In genomic region chr16:89815639-89816348, GRCh38 we compare ENCODE assay signal across 8 cellular contexts. TPM values are rescaled to one million over a fixed set of nuclear protein-coding genes. Genes with fewer than 3 reads are reported as not detected.
A peak's percentile ranks its signal among the peaks of the same experiment; 100 is the strongest.
DNase-seq lines count a peak whose midpoint lies in the region; ATAC-seq, FAIRE-seq and TF ChIP-seq lines count a peak whose summit lies in the region.

No MANE protein-coding gene starts in this region.

- intact Hi-C loops in activated T-helper 2 cell treated with anti-CD3 and anti-CD28 coated beads, Interferon-gamma antibody, Interleukin-2, Interleukin-4, amounts not matched to agents 10 μg/mL and 5 μg/mL and 100 μg/mL, durations not matched to agents 14 hours and 24 hours and 36 hours (cut with micrococcal nuclease): loop anchor here (1.0 to 2.0 kb wide), 2 partner anchors 45 to 115 kb away; no protein-coding TSS in a partner anchor
- intact Hi-C loops in transverse colon (cut with DNase I; ENCODE audit: low total_unique reads): no loop called here

- H4K20me1 ChIP-seq in keratinocyte (ENCODE audit: control insufficient read depth, extremely low read depth, insufficient read depth, low read length): no peaks in the 10 kb centered on the region

- H3K27me3 ChIP-seq in HUES6 (ENCODE audit: control insufficient read depth, insufficient read depth, low read length): no peaks in the 10 kb centered on the region
- H3K27me3 ChIP-seq in keratinocyte (ENCODE audit: control insufficient read depth, extremely low read depth, insufficient read depth, low read length): no peaks in the 10 kb centered on the region
- peaks cover 5% of the 10 kb centered on the region for H3K27me3 ChIP-seq in transverse colon

- no peaks in the 10 kb centered on the region for H3K4me1 ChIP-seq in HUES6 (ENCODE audit: control insufficient read depth, insufficient read depth, low read length)
- peaks cover 3% of the 10 kb centered on the region for H3K4me1 ChIP-seq in keratinocyte (ENCODE audit: control insufficient read depth, extremely low read depth, insufficient read depth, low read length)
- H3K4me1 ChIP-seq in transverse colon: peaks cover 5 to 27% (median 9%) of the 10 kb centered on the region in 4 donors

- WGBS in transverse colon (ENCODE audit: low coverage in 1 of 2), 2 donors: 4% methylated on average over 61 of the region's 65 CpGs; no CpG with 5 or more reads in 1 of the 2 donors

- peak; percentile 54 for DNase-seq in ELF-1 (ENCODE audit: low read depth, low spot score)
- no peak for DNase-seq in activated T-helper 2 cell treated with anti-CD3 and anti-CD28 coated beads, Interferon-gamma antibody, Interleukin-2, Interleukin-4, amounts not matched to agents 10 μg/mL and 5 μg/mL and 100 μg/mL, durations not matched to agents 14 hours and 24 hours and 36 hours (ENCODE audit: low spot score)
- no peak for DNase-seq in keratinocyte (ENCODE audit: low read depth, low spot score)
- no peak for DNase-seq in transverse colon
- DNase-seq in anterior cingulate cortex (lab: John Stamatoyannopoulos, UW): no peak
- no peak for DNase-seq in mucosa of gallbladder (ENCODE audit: low spot score)

- peak overlapping the region; percentile 70 for H2AFZ ChIP-seq in keratinocyte (ENCODE audit: control insufficient read depth, low read length)

- H3K36me3 Mint-ChIP-seq in activated T-helper 2 cell treated with anti-CD3 and anti-CD28 coated beads, Interferon-gamma antibody, Interleukin-2, Interleukin-4, amounts not matched to agents 10 μg/mL and 5 μg/mL and 100 μg/mL, durations not matched to agents 14 hours and 24 hours and 36 hours (ENCODE audit: low read depth): peaks cover 12% of the 10 kb centered on the region

- H3K9ac ChIP-seq in HUES6 (ENCODE audit: low read length) (peak overlapping the region; percentile 89), keratinocyte (ENCODE audit: control insufficient read depth, extremely low read depth, insufficient read depth, low read length) (peak overlapping the region; percentile 76)

- H3K9me3 Mint-ChIP-seq in activated T-helper 2 cell treated with anti-CD3 and anti-CD28 coated beads, Interferon-gamma antibody, Interleukin-2, Interleukin-4, amounts not matched to agents 10 μg/mL and 5 μg/mL and 100 μg/mL, durations not matched to agents 14 hours and 24 hours and 36 hours: no peaks in the 10 kb centered on the region

- H3K4me3 ChIP-seq in HUES6 (ENCODE audit: low read depth, low read length) (peak overlapping the region; percentile 78), keratinocyte (ENCODE audit: control insufficient read depth in 2 of 3, extremely low read depth in 1 of 3, insufficient read depth in 2 of 3, low read depth in 1 of 3, low read length in 3 of 3) (peak overlapping the region; percentile 70 to 87 (median 74)), transverse colon (peak overlapping the region; percentile 6 to 90 (median 71))

- H3K9me1 ChIP-seq in keratinocyte (ENCODE audit: control insufficient read depth, extremely low read depth, insufficient read depth, low read length): no peaks in the 10 kb centered on the region

- H3K9me3 ChIP-seq in HUES6 (ENCODE audit: control insufficient read depth, insufficient read depth, low read depth, low read length) (no peaks in the 10 kb centered on the region), keratinocyte (ENCODE audit: control insufficient read depth, low read depth, low read length) (no peaks in the 10 kb centered on the region), transverse colon (no peaks in the 10 kb centered on the region)

- H3K36me3 ChIP-seq in HUES6 (ENCODE audit: control insufficient read depth, insufficient read depth, low read length) (peaks cover 23% of the 10 kb centered on the region), keratinocyte (ENCODE audit: control insufficient read depth in 2 of 2, extremely low read depth in 1 of 2, insufficient read depth in 2 of 2, low read length in 2 of 2) (no peaks in the 10 kb centered on the region), transverse colon (no peaks in the 10 kb centered on the region)

- in situ Hi-C loops in transverse colon (cut with MboI; ENCODE audit: low pct_ligation_motif_present in 1 of 4, low pct_unique_long_range_greater_than_20kb in 1 of 4, low sequenced_read_pairs in 3 of 4): no loop called here

- peak overlapping the region; percentile 72 for H3K27ac Mint-ChIP-seq in activated T-helper 2 cell treated with anti-CD3 and anti-CD28 coated beads, Interferon-gamma antibody, Interleukin-2, Interleukin-4, amounts not matched to agents 10 μg/mL and 5 μg/mL and 100 μg/mL, durations not matched to agents 14 hours and 24 hours and 36 hours

- H3K27ac ChIP-seq in HUES6 (ENCODE audit: low read depth, low read length): no peak overlapping the region; the same call in 1 of the 2 replicates
- H3K27ac ChIP-seq in keratinocyte (ENCODE audit: control insufficient read depth, insufficient read depth, low read length): peak overlapping the region; percentile 67
- peak overlapping the region; percentile 88 to 95 (median 91) for H3K27ac ChIP-seq in transverse colon

- no peaks in the 10 kb centered on the region for H3K27me3 Mint-ChIP-seq in activated T-helper 2 cell treated with anti-CD3 and anti-CD28 coated beads, Interferon-gamma antibody, Interleukin-2, Interleukin-4, amounts not matched to agents 10 μg/mL and 5 μg/mL and 100 μg/mL, durations not matched to agents 14 hours and 24 hours and 36 hours (ENCODE audit: low read depth)

- H3K79me2 ChIP-seq in keratinocyte (ENCODE audit: control insufficient read depth, insufficient read depth, low read length): peaks cover 29% of the 10 kb centered on the region

- TF ChIP-seq POLR2A in transverse colon (IDR thresholded peaks at IDR 0.05): no peak

- peak; percentile 30 for ATAC-seq in GM21390 (IDR thresholded peaks at IDR 0.05; ENCODE audit: unreplicated experiment)

- dilution Hi-C loops in keratinocyte (cut with MboI; ENCODE audit: extremely low pct_ligation_motif_present, low sequenced_read_pairs): no loop called here

- TF ChIP-seq CTCF in keratinocyte (optimal IDR thresholded peaks at IDR 0.05 in 1 of 3, IDR thresholded peaks at IDR 0.05 in 1 of 3, conservative IDR thresholded peaks at IDR 0.05 in 1 of 3; ENCODE audit: extremely low read depth in 1 of 3, insufficient read depth in 2 of 3, low read length in 3 of 3) (no peak), transverse colon (IDR thresholded peaks at IDR 0.05) (no peak)

- peak overlapping the region; percentile 87 for H3K4me3 Mint-ChIP-seq in activated T-helper 2 cell treated with anti-CD3 and anti-CD28 coated beads, Interferon-gamma antibody, Interleukin-2, Interleukin-4, amounts not matched to agents 10 μg/mL and 5 μg/mL and 100 μg/mL, durations not matched to agents 14 hours and 24 hours and 36 hours (ENCODE audit: low read depth)

- H3K4me1 Mint-ChIP-seq in activated T-helper 2 cell treated with anti-CD3 and anti-CD28 coated beads, Interferon-gamma antibody, Interleukin-2, Interleukin-4, amounts not matched to agents 10 μg/mL and 5 μg/mL and 100 μg/mL, durations not matched to agents 14 hours and 24 hours and 36 hours (ENCODE audit: low read depth): peaks cover 33% of the 10 kb centered on the region

- TF ChIP-seq EP300 in transverse colon (IDR thresholded peaks at IDR 0.05; ENCODE audit: low read depth): no peak

- FAIRE-seq in keratinocyte (lab: Jason Lieb, UNC): no peak

- peak overlapping the region; percentile 86 for H3K4me2 ChIP-seq in keratinocyte (ENCODE audit: control insufficient read depth, extremely low read depth, insufficient read depth, low read depth, low read length)

RNA-seq across cellular contexts. Expression of gene FANCA, which starts 0.7 kb away (rescaled TPM):
- total RNA-seq in activated T-helper 2 cell treated with anti-CD3 and anti-CD28 coated beads, Interferon-gamma antibody, Interleukin-2, Interleukin-4, amounts not matched to agents 10 μg/mL and 5 μg/mL and 100 μg/mL, durations not matched to agents 14 hours and 24 hours and 36 hours: 198 and 211 TPM in 2 replicates
- 4.0 to 15.6 TPM (median 11.3 TPM) in 3 replicates for polyA plus RNA-seq in keratinocyte
- 0.94 TPM for polyA plus RNA-seq in keratinocyte (2011; ENCODE audit: low read depth)
- polyA plus RNA-seq in keratinocyte (2011; cell fraction: cytosol; rRNA removed): 3.0 and 3.1 TPM in 2 replicates
- polyA plus RNA-seq in keratinocyte (2011; cell fraction: nucleus; rRNA removed): 19.1 and 21.4 TPM in 2 replicates
- polyA plus RNA-seq in keratinocyte (2012; ENCODE audit: low replicate concordance): 1.6 and 9.3 TPM in 2 replicates
- polyA minus RNA-seq in keratinocyte: 8.1 to 25.0 TPM (median 24.1 TPM) in 3 replicates
- polyA minus RNA-seq in keratinocyte (2011; cell fraction: cytosol; rRNA and poly(A)+ RNA removed): 6.3 TPM
- 10.6 and 14.5 TPM in 2 replicates for polyA minus RNA-seq in keratinocyte (2011; cell fraction: nucleus; rRNA and poly(A)+ RNA removed)
- total RNA-seq in transverse colon (10 to 100 TPM in 2 of 4 donors, 1 to 10 TPM in 2; 2.9 to 78.0 (median 9.7) TPM), mucosa of gallbladder (3.8 TPM)

RNA-seq across cellular contexts. Expression of gene SPIRE2, which starts 12.5 kb away (rescaled TPM):
- total RNA-seq in activated T-helper 2 cell treated with anti-CD3 and anti-CD28 coated beads, Interferon-gamma antibody, Interleukin-2, Interleukin-4, amounts not matched to agents 10 μg/mL and 5 μg/mL and 100 μg/mL, durations not matched to agents 14 hours and 24 hours and 36 hours: 1.9 and 2.7 TPM in 2 replicates
- polyA plus RNA-seq in keratinocyte: 1.1 to 1.7 TPM (median 1.3 TPM) in 3 replicates
- polyA plus RNA-seq in keratinocyte (2011; ENCODE audit: low read depth): 3.1 TPM
- polyA plus RNA-seq in keratinocyte (2011; cell fraction: cytosol; rRNA removed): 0.83 and 1.2 TPM in 2 replicates
- 3.2 and 3.4 TPM in 2 replicates for polyA plus RNA-seq in keratinocyte (2011; cell fraction: nucleus; rRNA removed)
- 1.1 and 1.5 TPM in 2 replicates for polyA plus RNA-seq in keratinocyte (2012; ENCODE audit: low replicate concordance)
- polyA minus RNA-seq in keratinocyte: 0.96 to 2.5 TPM (median 0.99 TPM) in 3 replicates
- polyA minus RNA-seq in keratinocyte (2011; cell fraction: cytosol; rRNA and poly(A)+ RNA removed): 2.9 TPM
- polyA minus RNA-seq in keratinocyte (2011; cell fraction: nucleus; rRNA and poly(A)+ RNA removed): 1.6 and 1.8 TPM in 2 replicates
- total RNA-seq in transverse colon (100 to 1,000 TPM in 3 of 4 donors, 10 to 100 TPM in 1; 79.6 to 190 (median 131) TPM), mucosa of gallbladder (19.9 TPM)

RNA-seq across cellular contexts. Expression of gene TCF25, which starts 57.6 kb away (rescaled TPM):
- total RNA-seq in activated T-helper 2 cell treated with anti-CD3 and anti-CD28 coated beads, Interferon-gamma antibody, Interleukin-2, Interleukin-4, amounts not matched to agents 10 μg/mL and 5 μg/mL and 100 μg/mL, durations not matched to agents 14 hours and 24 hours and 36 hours: 211 and 213 TPM in 2 replicates
- 92.4 to 103 TPM (median 97.5 TPM) in 3 replicates for polyA plus RNA-seq in keratinocyte
- polyA plus RNA-seq in keratinocyte (2011; ENCODE audit: low read depth): 222 TPM
- polyA plus RNA-seq in keratinocyte (2011; cell fraction: cytosol; rRNA removed): 51.5 and 85.9 TPM in 2 replicates
- 218 and 219 TPM in 2 replicates for polyA plus RNA-seq in keratinocyte (2011; cell fraction: nucleus; rRNA removed)
- 109 and 116 TPM in 2 replicates for polyA plus RNA-seq in keratinocyte (2012; ENCODE audit: low replicate concordance)
- polyA minus RNA-seq in keratinocyte: 71.8 to 112 TPM (median 90.6 TPM) in 3 replicates
- 68.1 TPM for polyA minus RNA-seq in keratinocyte (2011; cell fraction: cytosol; rRNA and poly(A)+ RNA removed)
- 51.9 and 53.5 TPM in 2 replicates for polyA minus RNA-seq in keratinocyte (2011; cell fraction: nucleus; rRNA and poly(A)+ RNA removed)
- total RNA-seq in transverse colon: 100 to 1,000 TPM; 202 to 648 (median 354) TPM
- 175 TPM for total RNA-seq in mucosa of gallbladder
